In genomic region chr7:23216021-23216420, GRCh38 we compare ENCODE assay signal across 19 cellular contexts. TPM values are rescaled to one million over a fixed set of nuclear protein-coding genes. Genes with fewer than 3 reads are reported as not detected.
A peak's percentile ranks its signal among the peaks of the same experiment; 100 is the strongest.
DNase-seq lines count a peak whose midpoint lies in the region; ATAC-seq and TF ChIP-seq lines count a peak whose summit lies in the region.
"Had no signal": no experiment of that assay in that cellular context is flagged by ENCODE, and none has a peak within 500 bp of the region (broad histone marks: within the 10 kb centered on the region; RNA-seq: fewer than 3 reads in every experiment).

No MANE protein-coding gene starts in this region.

- DNase-seq in CD1c-positive myeloid dendritic cell (ENCODE audit: extremely low spot score), result peak; percentile 87
- peak; percentile 77 for DNase-seq in OCI-M1 (lab: John Stamatoyannopoulos, UW)
- DNase-seq in heart left ventricle, result peak in 4 of 5 donors; percentile 49 to 68 (median 58)
- DNase-seq in pons (ENCODE audit: low spot score), result peak; percentile 83
- DNase-seq in CD4-positive, alpha-beta T cell, result no peak
- no peak for DNase-seq in HPDE6-E6E7 (ENCODE audit: extremely low spot score)
- no peak for DNase-seq in effector memory CD4-positive, alpha-beta T cell
- DNase-seq: endodermal cell; foreskin fibroblast; mesendoderm; NCI-H2029; NCI-H526; stimulated activated naive CD4-positive, alpha-beta T cell had no signal

- POLR2A ChIA-PET in CD4-positive, alpha-beta T cell (lab: Charles Lee), result no interaction called here

- H3K9me3 ChIP-seq in heart left ventricle, result no peaks in the 10 kb centered on the region
- H3K9me3 ChIP-seq in CD4-positive, alpha-beta T cell (ENCODE audit: control insufficient read depth, low read length), result no peaks in the 10 kb centered on the region
- H3K9me3 ChIP-seq in effector memory CD4-positive, alpha-beta T cell (ENCODE audit: control insufficient read depth, low read length), result no peaks in the 10 kb centered on the region
- H3K9me3 ChIP-seq: Peyer's patch had no signal

- TF ChIP-seq POLR2A in heart left ventricle (IDR thresholded peaks at IDR 0.05), result no peak

- WGBS in heart left ventricle, 4 donors, result 23 to 40% (median 30%) methylated on average over 2 of the region's 2 CpGs

- peak overlapping the region in 2 of 12 donors; percentile 41 to 50 for H3K27ac ChIP-seq in heart left ventricle
- no peak overlapping the region for H3K27ac ChIP-seq in CD4-positive, alpha-beta T cell (ENCODE audit: low read depth, low read length)
- H3K27ac ChIP-seq in effector memory CD4-positive, alpha-beta T cell (ENCODE audit: insufficient read depth, low read length, poor library complexity, severe bottlenecking), result no peak overlapping the region
- H3K27ac ChIP-seq: cardiac muscle cell, Peyer's patch had no signal

- intact Hi-C loops in heart left ventricle (cut with DNase I), result no loop called here
- intact Hi-C loops in CD4-positive, alpha-beta T cell (cut with DNase I, micrococcal nuclease), result no loop called here

- H3K27ac Mint-ChIP-seq in CD4-positive, alpha-beta T cell, result no peak overlapping the region
- H3K27ac Mint-ChIP-seq: activated naive CD8-positive, alpha-beta T cell; endodermal cell; T-helper 1 cell treated with Interleukin-12 subunit alpha and Interleukin-12 subunit beta and Interleukin-4 antibody, amounts not matched to agents 30 μg/mL and 1 μg/mL, for 36 hours had no signal

- no peak overlapping the region for H3K4me3 ChIP-seq in heart left ventricle
- H3K4me3 ChIP-seq in effector memory CD4-positive, alpha-beta T cell (ENCODE audit: insufficient read depth, low read depth, low read length, poor library complexity, severe bottlenecking), result no peak overlapping the region
- H3K4me3 ChIP-seq: cardiac muscle cell, Peyer's patch, smooth muscle cell had no signal

- no peaks in the 10 kb centered on the region for H3K36me3 Mint-ChIP-seq in CD4-positive, alpha-beta T cell (ENCODE audit: low read depth)
- H3K36me3 Mint-ChIP-seq: activated naive CD8-positive, alpha-beta T cell had no signal

- no peaks in the 10 kb centered on the region for H3K4me1 Mint-ChIP-seq in CD4-positive, alpha-beta T cell (ENCODE audit: low read depth)

- H3K27me3 Mint-ChIP-seq in CD4-positive, alpha-beta T cell, result peaks cover 21% of the 10 kb centered on the region
- H3K27me3 Mint-ChIP-seq: activated naive CD8-positive, alpha-beta T cell had no signal

- no peaks in the 10 kb centered on the region for H3K36me3 ChIP-seq in heart left ventricle
- no peaks in the 10 kb centered on the region for H3K36me3 ChIP-seq in effector memory CD4-positive, alpha-beta T cell (ENCODE audit: control insufficient read depth, insufficient read depth, low read length)
- H3K36me3 ChIP-seq: cardiac muscle cell, Peyer's patch had no signal

- H3K4me3 Mint-ChIP-seq in CD4-positive, alpha-beta T cell, result no peak overlapping the region
- H3K4me3 Mint-ChIP-seq: activated naive CD8-positive, alpha-beta T cell; endodermal cell; T-helper 1 cell treated with Interleukin-12 subunit alpha and Interleukin-12 subunit beta and Interleukin-4 antibody, amounts not matched to agents 30 μg/mL and 1 μg/mL, for 36 hours had no signal

- peaks cover 0 to 8% (median 0%) of the 10 kb centered on the region in 12 donors for H3K4me1 ChIP-seq in heart left ventricle
- no peaks in the 10 kb centered on the region for H3K4me1 ChIP-seq in effector memory CD4-positive, alpha-beta T cell (ENCODE audit: control insufficient read depth, insufficient read depth, low read length, poor library complexity, severe bottlenecking)
- H3K4me1 ChIP-seq: Peyer's patch had no signal

- H3K9me3 Mint-ChIP-seq in CD4-positive, alpha-beta T cell, result no peaks in the 10 kb centered on the region
- H3K9me3 Mint-ChIP-seq: endodermal cell; T-helper 1 cell treated with Interleukin-12 subunit alpha and Interleukin-12 subunit beta and Interleukin-4 antibody, amounts not matched to agents 30 μg/mL and 1 μg/mL, for 36 hours had no signal

- ATAC-seq in heart left ventricle (peak; percentile 56 to 88 (median 78)), HG03159 (IDR thresholded peaks at IDR 0.05; ENCODE audit: unreplicated experiment) (no peak)
- ATAC-seq in CD4-positive, alpha-beta T cell (ENCODE audit: poor library complexity), result no peak

- CTCF ChIA-PET in CD4-positive, alpha-beta T cell (lab: Charles Lee), result no interaction called here

- H3K27me3 ChIP-seq in heart left ventricle, result no peaks in the 10 kb centered on the region
- H3K27me3 ChIP-seq in CD4-positive, alpha-beta T cell (ENCODE audit: control insufficient read depth, insufficient read depth, low read length), result peaks cover 4% of the 10 kb centered on the region
- H3K27me3 ChIP-seq in effector memory CD4-positive, alpha-beta T cell (replicated peaks; ENCODE audit: control insufficient read depth, insufficient read depth, low read length, poor library complexity, severe bottlenecking), result no peaks in the 10 kb centered on the region
- H3K27me3 ChIP-seq: cardiac muscle cell, Peyer's patch had no signal

- no peak for TF ChIP-seq CTCF in heart left ventricle (IDR thresholded peaks at IDR 0.05)
- TF ChIP-seq CTCF in CD4-positive, alpha-beta T cell (IDR thresholded peaks at IDR 0.05), result no peak

RNA-seq across cellular contexts. Expression of gene GPNMB, which starts 30.6 kb away (rescaled TPM):
- 100 to 1,000 TPM; 191 to 561 (median 259) TPM for total RNA-seq in heart left ventricle
- 100 to 1,000 TPM in 1 of 2 donors, 10 to 100 TPM in 1; 97.5 to 189 TPM for polyA plus RNA-seq in heart left ventricle
- not detected for total RNA-seq in CD4-positive, alpha-beta T cell

RNA-seq across cellular contexts. Expression of gene NUP42, which starts 34.2 kb away (rescaled TPM):
- total RNA-seq in heart left ventricle, result 10 to 100 TPM; 12.7 to 24.7 (median 18.9) TPM
- polyA plus RNA-seq in heart left ventricle, result 10 to 100 TPM; 19.4 to 26.1 TPM
- total RNA-seq in CD4-positive, alpha-beta T cell, result 10 to 100 TPM; 19.4 to 20.1 TPM

Comparison
In these comparisons a context has a peak if more than half of its experiments do, and no peak if none do; other contexts are left out.
1. DNase-seq: peak in CD1c-positive myeloid dendritic cell (single experiment), OCI-M1 (single experiment), heart left ventricle (4 of 5) and pons (single experiment); none in CD4-positive, alpha-beta T cell (0 of 10), HPDE6-E6E7 (single experiment) and effector memory CD4-positive, alpha-beta T cell (0 of 3).
2. ATAC-seq: peak in heart left ventricle (4 of 4); none in CD4-positive, alpha-beta T cell (single experiment) and HG03159 (single experiment).
3. RNA of gene GPNMB, which starts 30.6 kb away (total RNA-seq): 191 to 561 TPM in heart left ventricle; not detected in CD4-positive, alpha-beta T cell; every median in the first group is over 100 times any median in the second.